23 cellular contexts compared by ENCODE assay signal in the genomic region with DNA sequence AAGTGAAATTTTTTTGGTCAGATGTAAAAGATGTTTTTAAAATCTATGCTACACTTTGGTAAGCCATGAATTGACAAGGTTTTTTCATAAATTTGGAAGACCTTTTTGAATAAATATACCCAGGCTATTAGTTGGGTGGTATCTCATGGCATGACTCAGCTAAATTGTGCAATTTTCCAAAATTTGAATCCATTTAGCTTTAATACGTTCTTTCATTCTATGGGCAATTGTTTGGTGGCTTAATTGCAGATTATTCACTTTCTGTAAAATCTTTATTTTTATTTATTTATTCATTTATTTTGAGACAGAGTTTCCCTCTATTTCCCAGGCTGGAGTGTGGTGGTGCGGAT.
A peak's percentile ranks its signal among the peaks of the same experiment; 100 is the strongest.
DNase-seq lines count a peak whose midpoint lies in the region; ATAC-seq, FAIRE-seq and TF ChIP-seq lines count a peak whose summit lies in the region.
"Had no signal": no experiment of that assay in that cellular context is flagged by ENCODE, and none has a peak within 500 bp of the region (broad histone marks: within the 10 kb centered on the region; RNA-seq: fewer than 3 reads in every experiment).

No MANE protein-coding gene starts in this region.

- H3K4me1 ChIP-seq in A549 (peaks cover 26% of the 10 kb centered on the region), PC-9 (replicated peaks; ENCODE audit: insufficient read depth) (peaks cover 36% of the 10 kb centered on the region), colonic mucosa (no peaks in the 10 kb centered on the region), osteoblast (ENCODE audit: insufficient read depth, low read length) (peaks cover 13% of the 10 kb centered on the region)

- H2AFZ ChIP-seq in PC-9 (no peak overlapping the region; the same call in 1 of the 2 replicates), osteoblast (ENCODE audit: low read length) (no peak overlapping the region)

- intact Hi-C loops in PC-9 (cut with micrococcal nuclease; ENCODE audit: unreplicated experiment) (loop anchor here (1.0 kb wide), 3 partner anchors 35 to 83 kb away; partner anchors contain the start of gene TNRC6A), colonic mucosa (cut with DNase I) (no loop called here)

- H3K4me3 ChIP-seq in A549 (no peak overlapping the region), PC-9 (no peak overlapping the region), colonic mucosa (no peak overlapping the region), osteoblast (ENCODE audit: insufficient read depth, low read length) (no peak overlapping the region)

- 43% methylated on average over 2 of the region's 2 CpGs for WGBS in A549 (ENCODE audit: missing lambda C conversion rate)

- H3K9ac ChIP-seq in colonic mucosa (ENCODE audit: low read depth in 2 of 2, low read length in 2 of 2) = no peak overlapping the region

- CTCF ChIA-PET in A549 (lab: Yijun Ruan, JAX) = interaction anchor here (0.9 to 1.8 kb wide), 7 partner anchors 14 to 207 kb away, joined by 3 to 7 read pairs (median 3); no protein-coding TSS in a partner anchor
- CTCF ChIA-PET in PC-9 (lab: Charles Lee) = interaction anchor here (0.6 kb wide), 1 partner anchor 11 kb away, joined by 7 read pairs; no protein-coding TSS in a partner anchor

- DNase-seq in A549 (ENCODE audit: low read depth in 1 of 2, low spot score in 1 of 2) (peak in 1 of 2 experiments; percentile 28), PC-9 (no peak), colonic mucosa (no peak), osteoblast (ENCODE audit: insufficient read length, low spot score, missing footprints) (no peak), ACHN (no peak), SHP77 (lab: John Stamatoyannopoulos, UW) (no peak)
- DNase-seq: activated CD8-positive, alpha-beta T cell treated with anti-CD3 and anti-CD28 coated beads, Interleukin-2, amount 10 ng/mL, durations not matched to agents 7 days and 5 days; activated naive CD4-positive, alpha-beta T cell treated with Interleukin-2 at 50 U/mL for 16 hours; activated T-cell treated with anti-CD3 and anti-CD28 coated beads, Interleukin-2, amount 50 U/mL, for 1 hour; aorta; cerebellar nuclear complex; effector memory CD4-positive, alpha-beta T cell; left colon; midbrain; NCI-H187; NCI-H774; OCI-M1 had no signal

- no peak for FAIRE-seq in A549 (lab: Jason Lieb, UNC)
- FAIRE-seq: G401.6, GM19239, H1 had no signal

- no peak for TF ChIP-seq POLR2A in A549 (IDR thresholded peaks at IDR 0.05; ENCODE audit: low read length)

- POLR2A ChIA-PET in A549 (lab: Yijun Ruan, JAX) (no interaction called here), PC-9 (lab: Charles Lee; ENCODE audit: unreplicated experiment) (interaction anchor here (0.6 kb wide), 1 partner anchor 10 kb away, joined by 3 read pairs; no protein-coding TSS in a partner anchor)

- H4K20me1 ChIP-seq in PC-9 (ENCODE audit: insufficient read depth) (no peaks in the 10 kb centered on the region), osteoblast (ENCODE audit: insufficient read depth, low read length) (no peaks in the 10 kb centered on the region)

- peak; percentile 37 to 40; a peak in 4 of 6 replicates for ATAC-seq in A549
- ATAC-seq in GM19397 (IDR thresholded peaks at IDR 0.05; ENCODE audit: unreplicated experiment) = no peak
- ATAC-seq in GM21447 (IDR thresholded peaks at IDR 0.05; ENCODE audit: unreplicated experiment) = no peak
- ATAC-seq: activated CD4-positive, CD25-positive, alpha-beta regulatory T cell treated with anti-CD3 and anti-CD28 coated beads, Interleukin-2, amount 50 U/mL, for 24 hours; activated CD8-positive, alpha-beta T cell treated with anti-CD3 and anti-CD28 coated beads, Interleukin-2, amount 10 ng/mL, durations not matched to agents 7 days and 5 days; left colon had no signal

- in situ Hi-C loops in ACHN (cut with HindIII; ENCODE audit: low pct_ligation_motif_present, low pct_unique_long_range_greater_than_20kb, low sequenced_read_pairs) = no loop called here

- TF ChIP-seq CTCF in A549 (IDR thresholded peaks at IDR 0.05) (no peak), PC-9 (conservative IDR thresholded peaks at IDR 0.05) (no peak), colonic mucosa (IDR thresholded peaks at IDR 0.05) (no peak), osteoblast (IDR thresholded peaks at IDR 0.05; ENCODE audit: extremely low read depth, low read depth, low read length) (no peak)

- H3K27me3 ChIP-seq in PC-9 (ENCODE audit: insufficient read depth, low read depth) (no peaks in the 10 kb centered on the region), colonic mucosa (no peaks in the 10 kb centered on the region), osteoblast (ENCODE audit: insufficient read depth, low read length) (no peaks in the 10 kb centered on the region)

- no TSS peak for BruUV-seq in PC-9 (replicated peaks; lab: Mats Ljungman, UMichigan)

- H3K4me2 ChIP-seq in A549 = peak overlapping the region; percentile 60
- peak overlapping the region; percentile 54 for H3K4me2 ChIP-seq in PC-9
- no peak overlapping the region for H3K4me2 ChIP-seq in osteoblast (ENCODE audit: insufficient read depth, low read length)

- no peaks in the 10 kb centered on the region for H3K9me2 ChIP-seq in PC-9 (ENCODE audit: insufficient read depth)

- H3K27ac ChIP-seq in A549 = peak overlapping the region; percentile 84 to 91
- H3K27ac ChIP-seq in PC-9 = peak overlapping the region; percentile 93
- H3K27ac ChIP-seq in colonic mucosa = peak overlapping the region; percentile 11
- peak overlapping the region; percentile 71 for H3K27ac ChIP-seq in osteoblast (ENCODE audit: low read depth, low read length)

- H3K36me3 ChIP-seq in PC-9 (ENCODE audit: low read depth) (no peaks in the 10 kb centered on the region), colonic mucosa (no peaks in the 10 kb centered on the region), osteoblast (ENCODE audit: insufficient read depth, low read length) (no peaks in the 10 kb centered on the region)

- H3K9me3 ChIP-seq in A549 (no peaks in the 10 kb centered on the region), PC-9 (ENCODE audit: insufficient read depth, low read depth) (no peaks in the 10 kb centered on the region), colonic mucosa (no peaks in the 10 kb centered on the region), osteoblast (ENCODE audit: low read depth, low read length) (no peaks in the 10 kb centered on the region)

- peaks cover 31% of the 10 kb centered on the region for H3F3A ChIP-seq in PC-9 (ENCODE audit: insufficient read depth, low read depth)

- H3K79me2 ChIP-seq in PC-9 (ENCODE audit: low read depth) = no peaks in the 10 kb centered on the region
- H3K79me2 ChIP-seq in osteoblast (ENCODE audit: insufficient read depth, low read length) = no peaks in the 10 kb centered on the region

- no peak; a peak in 2 of 5 replicates for TF ChIP-seq RAD21 in A549 (conservative IDR thresholded peaks at IDR 0.05 in 1 of 2, IDR thresholded peaks at IDR 0.05 in 1 of 2)

- TF ChIP-seq EP300 in A549 (IDR thresholded peaks at IDR 0.05) = peak in 1 of 2 experiments; percentile 8; a peak in 1 of 5 replicates

TF ChIP-seq in A549, 52 proteins besides CTCF, POLR2A, EP300 and RAD21 (continues in another document):
- TF ChIP-seq CEBPB (IDR thresholded peaks at IDR 0.05) (peak in 1 of 2 experiments; percentile 65; a peak in 3 of 4 replicates), PHF8 (IDR thresholded peaks at IDR 0.05; ENCODE audit: borderline replicate concordance, low read depth) (no peak), FOSB (CRISPR knock-in tag; IDR thresholded peaks at IDR 0.05) (no peak), JUNB (IDR thresholded peaks at IDR 0.05) (no peak), ESRRA (IDR thresholded peaks at IDR 0.05; ENCODE audit: borderline replicate concordance, low read length) (no peak), MAZ (IDR thresholded peaks at IDR 0.05; ENCODE audit: borderline replicate concordance, low read depth, low read length) (no peak), ELK1 (IDR thresholded peaks at IDR 0.05; ENCODE audit: low read depth, low read length) (no peak), RFX5 (IDR thresholded peaks at IDR 0.05) (no peak), JUN (IDR thresholded peaks at IDR 0.05) (peak in 1 of 2 experiments; percentile 51; a peak in 2 of 5 replicates), MYC (IDR thresholded peaks at IDR 0.05; ENCODE audit: borderline replicate concordance, low read length) (no peak), E2F6 (IDR thresholded peaks at IDR 0.05; ENCODE audit: borderline replicate concordance, low read depth) (no peak), NPAS2 (CRISPR knock-in tag; IDR thresholded peaks at IDR 0.05; ENCODE audit: borderline replicate concordance) (no peak), NFE2L2 (conservative IDR thresholded peaks at IDR 0.05; ENCODE audit: low read length) (peak; percentile 96), SMC3 (IDR thresholded peaks at IDR 0.05) (no peak), CBX2 (IDR thresholded peaks at IDR 0.05; ENCODE audit: borderline replicate concordance, low read depth) (no peak), FOXS1 (CRISPR knock-in tag; IDR thresholded peaks at IDR 0.05) (no peak), RCOR1 (IDR thresholded peaks at IDR 0.05; ENCODE audit: low read depth, low read length) (no peak), HOXA7 (CRISPR knock-in tag; IDR thresholded peaks at IDR 0.05) (no peak), GATA3 (IDR thresholded peaks at IDR 0.05; ENCODE audit: borderline replicate concordance) (no peak), CBX8 (IDR thresholded peaks at IDR 0.05) (no peak), ZNF302 (CRISPR knock-in tag; IDR thresholded peaks at IDR 0.05) (no peak)

Comparison
In these comparisons a context has a peak if more than half of its experiments do, and no peak if none do; other contexts are left out.
1. ATAC-seq: peak in A549 (2 of 2); none in GM19397 (single experiment) and GM21447 (single experiment).
2. H3K27ac ChIP-seq: peak in every context shown above with its lines; median percentile 93 in PC-9; 88 in A549; 71 in osteoblast; 11 in colonic mucosa.